20 cellular contexts compared by ENCODE assay signal in the genomic region with DNA sequence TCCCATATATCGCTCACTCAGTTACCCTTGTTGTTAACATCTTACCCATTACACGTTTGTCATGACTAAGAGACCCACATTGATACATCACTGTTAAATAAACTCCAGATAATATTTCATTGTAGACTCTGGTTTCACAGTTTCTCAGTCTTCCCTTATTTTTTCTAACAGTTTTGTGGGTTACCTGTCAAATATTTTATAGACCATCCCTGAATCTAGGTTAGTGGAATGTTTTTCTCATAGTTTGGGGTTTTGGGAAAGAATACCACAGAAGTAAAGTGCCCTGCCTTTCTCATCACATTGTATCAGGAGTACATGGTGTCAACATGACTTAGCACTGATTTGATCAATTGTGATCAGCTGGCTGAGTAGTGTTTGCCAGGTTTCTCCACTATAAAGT.
"Had no signal": no experiment of that assay in that cellular context is flagged by ENCODE, and none has a peak within 500 bp of the region (broad histone marks: within the 10 kb centered on the region; RNA-seq: fewer than 3 reads in every experiment).

No MANE protein-coding gene starts in this region.

- ATAC-seq: activated naive CD4-positive, alpha-beta T cell treated with anti-CD3 and anti-CD28 coated beads, Interleukin-2, amount 50 U/mL, for 72 hours; natural killer cell; psoas muscle had no signal

- H3K27me3 Mint-ChIP-seq: stimulated activated naive CD8-positive, alpha-beta T cell treated with anti-CD3 and anti-CD28 coated beads, Interleukin-15, Interleukin-2, amounts not matched to agents 100 ng/mL and 50 ng/mL, for 24 hours had no signal

- H3K4me3 Mint-ChIP-seq: natural killer cell; stimulated activated naive CD8-positive, alpha-beta T cell treated with anti-CD3 and anti-CD28 coated beads, Interleukin-15, Interleukin-2, amounts not matched to agents 100 ng/mL and 50 ng/mL, for 24 hours had no signal

- H3K4me2 ChIP-seq: hepatocyte had no signal

- DNase-seq: activated CD4-positive, alpha-beta T cell treated with anti-CD3 and anti-CD28 coated beads for 1 hour; activated CD4-positive, alpha-beta T cell treated with anti-CD3 and anti-CD28 coated beads, Interleukin-2, amount 50 U/mL, for 1 hour; activated T-cell treated with anti-CD3 and anti-CD28 coated beads, Interleukin-2, amount 50 U/mL, for 1 hour; glutamatergic neuron; left ventricle myocardium inferior; natural killer cell; ovary; psoas muscle; stimulated activated CD4-positive, alpha-beta T cell treated with anti-CD3 and anti-CD28 coated beads, Interleukin-4, amount 100 ng/mL, for 4 hours; T-helper 1 cell; WERI-Rb-1 had no signal

- H3K27ac ChIP-seq: ascending aorta, hepatocyte, left ventricle myocardium inferior, ovary, psoas muscle, right atrium auricular region, tibial nerve, WERI-Rb-1 had no signal

- H3K36me3 Mint-ChIP-seq: natural killer cell had no signal

- H3K9me3 ChIP-seq: ascending aorta, left ventricle myocardium inferior, ovary, psoas muscle, right atrium auricular region, tibial nerve had no signal

- H3K4me3 ChIP-seq: ascending aorta, hepatocyte, left ventricle myocardium inferior, ovary, psoas muscle, right atrium auricular region, tibial nerve had no signal

- H3K27me3 ChIP-seq: ascending aorta, hepatocyte, ovary, right atrium auricular region, tibial nerve had no signal

- H3K9me3 Mint-ChIP-seq: activated naive CD4-positive, alpha-beta T cell treated with anti-CD3 and anti-CD28 coated beads, Interleukin-2, amount 50 U/mL, for 72 hours; natural killer cell; stimulated activated naive CD8-positive, alpha-beta T cell treated with anti-CD3 and anti-CD28 coated beads, Interleukin-15, Interleukin-2, amounts not matched to agents 100 ng/mL and 50 ng/mL, for 24 hours had no signal

- H3K36me3 ChIP-seq: left ventricle myocardium inferior, ovary, right atrium auricular region had no signal

- H3K27ac Mint-ChIP-seq: activated naive CD4-positive, alpha-beta T cell treated with anti-CD3 and anti-CD28 coated beads, Interleukin-2, amount 50 U/mL, for 72 hours; stimulated activated naive CD8-positive, alpha-beta T cell treated with anti-CD3 and anti-CD28 coated beads, Interleukin-15, Interleukin-2, amounts not matched to agents 100 ng/mL and 50 ng/mL, for 24 hours had no signal

- FAIRE-seq: frontal cortex, TTC549, urothelium cell line had no signal
